ENCODE assay signal across 19 cellular contexts in genomic region chr5:179825655-179826182, GRCh38. TPM values are rescaled to one million over a fixed set of nuclear protein-coding genes. Genes with fewer than 3 reads are reported as not detected.
DNase-seq lines count a peak whose midpoint lies in the region; ATAC-seq and TF ChIP-seq lines count a peak whose summit lies in the region.
"Had no signal": no experiment of that assay in that cellular context is flagged by ENCODE, and none has a peak within 500 bp of the region (broad histone marks: within the 10 kb centered on the region; RNA-seq: fewer than 3 reads in every experiment).

No MANE protein-coding gene starts in this region.

- peak overlapping the region in 1 of 5 donors; percentile 16 for H3K9ac ChIP-seq in subcutaneous abdominal adipose tissue (ENCODE audit: low read length in 5 of 5)

- no peaks in the 10 kb centered on the region for H3K9me3 Mint-ChIP-seq in activated T-helper 1 cell treated with anti-CD3 and anti-CD28 coated beads, Interleukin-12 subunit alpha, Interleukin-12 subunit beta, Interleukin-2, Interleukin-4 antibody, amounts not matched to agents 30 ng/mL and 10 ng/mL and 1 ng/mL, durations not matched to agents 14 hours and 24 hours and 36 hours
- H3K9me3 Mint-ChIP-seq: activated B cell treated with CpG ODN at 0.5 μM for 24 hours had no signal

- DNase-seq in Right ventricle myocardium superior (peak; percentile 39), Right ventricle myocardium inferior (ENCODE audit: missing footprints) (no peak), T-helper 17 cell (no peak), kidney tubule cell (ENCODE audit: low spot score) (peak; percentile 39), GM20000 (ENCODE audit: low spot score) (no peak), OCI-LY7 (ENCODE audit: low spot score) (no peak)
- DNase-seq in activated T-helper 1 cell treated with anti-CD3 and anti-CD28 coated beads, Interleukin-12 subunit alpha, Interleukin-12 subunit beta, Interleukin-2, Interleukin-4 antibody, amounts not matched to agents 30 ng/mL and 10 ng/mL and 1 ng/mL, durations not matched to agents 14 hours and 24 hours and 36 hours (ENCODE audit: low spot score), result no peak
- DNase-seq: activated B cell treated with CpG ODN at 0.5 μM for 24 hours; AML-193; amygdala; EL; midbrain; NCI-H2081; NK-92 treated with Interleukin-12 subunit alpha and Interleukin-12 subunit beta, amount 100 ng/mL, for 24 hours; stimulated activated CD4-positive, alpha-beta T cell treated with anti-CD3 and anti-CD28 coated beads, Interleukin-2, amount 100 ng/mL, for 24 hours had no signal

- POLR2A ChIA-PET in OCI-LY7 (lab: Charles Lee), result interaction anchor here (0.6 kb wide), 2 partner anchors 121 to 1233 kb away, joined by 3 read pairs; no protein-coding TSS in a partner anchor

- H3K9me3 ChIP-seq in T-helper 17 cell (ENCODE audit: control insufficient read depth, low read length, poor library complexity, severe bottlenecking) (no peaks in the 10 kb centered on the region), subcutaneous abdominal adipose tissue (ENCODE audit: control insufficient read depth in 5 of 5, low read length in 5 of 5) (no peaks in the 10 kb centered on the region), OCI-LY7 (ENCODE audit: low read length) (no peaks in the 10 kb centered on the region)
- H3K9me3 ChIP-seq: vagina had no signal

- no peak overlapping the region for H3K4me2 ChIP-seq in OCI-LY7 (ENCODE audit: low read length)
- H3K4me2 ChIP-seq: GM23338 had no signal

- no TSS peak for BruUV-seq in OCI-LY7 (replicated peaks; lab: Mats Ljungman, UMichigan)

- peaks cover 17 to 66% (median 56%) of the 10 kb centered on the region in 5 donors for H3K4me1 ChIP-seq in subcutaneous abdominal adipose tissue (ENCODE audit: control insufficient read depth in 5 of 5, insufficient read depth in 5 of 5, low read length in 5 of 5)
- H3K4me1 ChIP-seq in OCI-LY7 (ENCODE audit: insufficient read depth, low read length, poor library complexity, severe bottlenecking), result peaks cover 8% of the 10 kb centered on the region

- H3K4me1 Mint-ChIP-seq in T-helper 17 cell, result peaks cover 25% of the 10 kb centered on the region
- peaks cover 33% of the 10 kb centered on the region for H3K4me1 Mint-ChIP-seq in activated T-helper 1 cell treated with anti-CD3 and anti-CD28 coated beads, Interleukin-12 subunit alpha, Interleukin-12 subunit beta, Interleukin-2, Interleukin-4 antibody, amounts not matched to agents 30 ng/mL and 10 ng/mL and 1 ng/mL, durations not matched to agents 14 hours and 24 hours and 36 hours (ENCODE audit: low read depth)

- no peak for TF ChIP-seq CTCF in GM20000 (IDR thresholded peaks at IDR 0.05; ENCODE audit: extremely low read depth, missing control alignments)
- no peak for TF ChIP-seq CTCF in OCI-LY7 (conservative IDR thresholded peaks at IDR 0.05; ENCODE audit: low read length)

- no peak for ATAC-seq in Right ventricle myocardium superior (ENCODE audit: poor library complexity)
- no peak for ATAC-seq in Right ventricle myocardium inferior
- no peak for ATAC-seq in T-helper 17 cell
- ATAC-seq: GM23338 had no signal

- peaks cover 4% of the 10 kb centered on the region; the same call in 1 of the 2 replicates for H4K20me1 ChIP-seq in OCI-LY7 (ENCODE audit: insufficient read depth, low read length)

- peaks cover 5% of the 10 kb centered on the region for H3K36me3 Mint-ChIP-seq in T-helper 17 cell (ENCODE audit: low read depth)
- H3K36me3 Mint-ChIP-seq in activated T-helper 1 cell treated with anti-CD3 and anti-CD28 coated beads, Interleukin-12 subunit alpha, Interleukin-12 subunit beta, Interleukin-2, Interleukin-4 antibody, amounts not matched to agents 30 ng/mL and 10 ng/mL and 1 ng/mL, durations not matched to agents 14 hours and 24 hours and 36 hours (ENCODE audit: low read depth), result peaks cover 44% of the 10 kb centered on the region

- H3K27ac Mint-ChIP-seq in T-helper 17 cell, result peak overlapping the region; percentile 90
- H3K27ac Mint-ChIP-seq in activated T-helper 1 cell treated with anti-CD3 and anti-CD28 coated beads, Interleukin-12 subunit alpha, Interleukin-12 subunit beta, Interleukin-2, Interleukin-4 antibody, amounts not matched to agents 30 ng/mL and 10 ng/mL and 1 ng/mL, durations not matched to agents 14 hours and 24 hours and 36 hours, result no peak overlapping the region
- H3K27ac Mint-ChIP-seq: activated B cell treated with CpG ODN at 0.5 μM for 24 hours, GM23338 had no signal

- peaks cover 22% of the 10 kb centered on the region; the same call in 1 of the 2 replicates for H3K79me2 ChIP-seq in OCI-LY7 (ENCODE audit: insufficient read depth, low read depth, low read length)

- H3K27me3 Mint-ChIP-seq in T-helper 17 cell, result no peaks in the 10 kb centered on the region
- no peaks in the 10 kb centered on the region for H3K27me3 Mint-ChIP-seq in activated T-helper 1 cell treated with anti-CD3 and anti-CD28 coated beads, Interleukin-12 subunit alpha, Interleukin-12 subunit beta, Interleukin-2, Interleukin-4 antibody, amounts not matched to agents 30 ng/mL and 10 ng/mL and 1 ng/mL, durations not matched to agents 14 hours and 24 hours and 36 hours (ENCODE audit: insufficient read depth)
- H3K27me3 Mint-ChIP-seq: activated B cell treated with CpG ODN at 0.5 μM for 24 hours had no signal

- H3K27ac ChIP-seq in subcutaneous abdominal adipose tissue (ENCODE audit: low read depth, low read length) (peak overlapping the region; percentile 100), OCI-LY7 (ENCODE audit: low read depth, low read length, poor library complexity, severe bottlenecking) (no peak overlapping the region)
- H3K27ac ChIP-seq: SK-N-MC, vagina had no signal

- H3K9me2 ChIP-seq in OCI-LY7 (ENCODE audit: insufficient read depth, low read length), result no peaks in the 10 kb centered on the region

- no peak overlapping the region for H2AFZ ChIP-seq in OCI-LY7 (ENCODE audit: low read length)
- H2AFZ ChIP-seq: GM23338 had no signal

- no peaks in the 10 kb centered on the region for H3K27me3 ChIP-seq in subcutaneous abdominal adipose tissue (ENCODE audit: control insufficient read depth in 5 of 5, insufficient read depth in 4 of 5, low read length in 5 of 5)
- H3K27me3 ChIP-seq: vagina had no signal

- H3K36me3 ChIP-seq in subcutaneous abdominal adipose tissue (ENCODE audit: control insufficient read depth in 5 of 5, insufficient read depth in 5 of 5, low read length in 5 of 5), result peaks cover 4 to 87% (median 78%) of the 10 kb centered on the region in 5 donors
- H3K36me3 ChIP-seq in OCI-LY7 (ENCODE audit: insufficient read depth, low read length), result peaks cover 78% of the 10 kb centered on the region

- intact Hi-C loops in Right ventricle myocardium superior (cut with DNase I), result no loop called here
- intact Hi-C loops in Right ventricle myocardium inferior (cut with DNase I), result no loop called here
- intact Hi-C loops in OCI-LY7 (cut with micrococcal nuclease; ENCODE audit: unreplicated experiment), result loop anchor here (10.0 kb wide), 1 partner anchor 669 kb away; the partner anchor contains the start of gene CNOT6
- intact Hi-C loops in activated T-helper 1 cell treated with anti-CD3 and anti-CD28 coated beads, Interleukin-12 subunit alpha, Interleukin-12 subunit beta, Interleukin-2, Interleukin-4 antibody, amounts not matched to agents 30 ng/mL and 10 ng/mL and 1 ng/mL, durations not matched to agents 14 hours and 24 hours and 36 hours (cut with micrococcal nuclease), result no loop called here

- peak overlapping the region; percentile 53 for H3K4me3 Mint-ChIP-seq in T-helper 17 cell
- H3K4me3 Mint-ChIP-seq in activated T-helper 1 cell treated with anti-CD3 and anti-CD28 coated beads, Interleukin-12 subunit alpha, Interleukin-12 subunit beta, Interleukin-2, Interleukin-4 antibody, amounts not matched to agents 30 ng/mL and 10 ng/mL and 1 ng/mL, durations not matched to agents 14 hours and 24 hours and 36 hours, result no peak overlapping the region
- H3K4me3 Mint-ChIP-seq: activated B cell treated with CpG ODN at 0.5 μM for 24 hours, GM23338 had no signal

- H3K4me3 ChIP-seq in subcutaneous abdominal adipose tissue (ENCODE audit: low read depth in 1 of 5, low read length in 5 of 5) (no peak overlapping the region), OCI-LY7 (ENCODE audit: low read depth, low read length, poor library complexity, severe bottlenecking) (no peak overlapping the region)
- H3K4me3 ChIP-seq: GM23338, SK-N-MC, vagina had no signal

- CTCF ChIA-PET in OCI-LY7 (lab: Charles Lee; ENCODE audit: unreplicated experiment), result no interaction called here

RNA-seq across cellular contexts. Expression of gene SQSTM1, which starts 5.0 kb away (rescaled TPM):
- total RNA-seq in Right ventricle myocardium superior (437 TPM), Right ventricle myocardium inferior (407 TPM), T-helper 17 cell (100 to 1,000 TPM; 446 to 548 TPM), OCI-LY7 (2022) (68.3 and 81.1 TPM in 2 replicates)
- 44.4 and 58.5 TPM in 2 replicates for total RNA-seq in OCI-LY7 (2014; rRNA removed; shearing (Covaris generic))
- total RNA-seq in activated T-helper 1 cell treated with anti-CD3 and anti-CD28 coated beads, Interleukin-12 subunit alpha, Interleukin-12 subunit beta, Interleukin-2, Interleukin-4 antibody, amounts not matched to agents 30 ng/mL and 10 ng/mL and 1 ng/mL, durations not matched to agents 14 hours and 24 hours and 36 hours, result 221 and 233 TPM in 2 replicates

RNA-seq across cellular contexts. Expression of gene MGAT4B, which starts 19.1 kb away (rescaled TPM):
- total RNA-seq in Right ventricle myocardium superior (93.3 TPM), Right ventricle myocardium inferior (98.9 TPM), T-helper 17 cell (100 to 1,000 TPM; 137 to 168 TPM), OCI-LY7 (2022) (90.2 and 96.5 TPM in 2 replicates)
- total RNA-seq in OCI-LY7 (2014; rRNA removed; shearing (Covaris generic)), result 58.8 and 61.1 TPM in 2 replicates
- 124 and 132 TPM in 2 replicates for total RNA-seq in activated T-helper 1 cell treated with anti-CD3 and anti-CD28 coated beads, Interleukin-12 subunit alpha, Interleukin-12 subunit beta, Interleukin-2, Interleukin-4 antibody, amounts not matched to agents 30 ng/mL and 10 ng/mL and 1 ng/mL, durations not matched to agents 14 hours and 24 hours and 36 hours

RNA-seq across cellular contexts. Expression of gene LTC4S, which starts 31.9 kb away (rescaled TPM):
- total RNA-seq in Right ventricle myocardium superior, result 7.6 TPM
- total RNA-seq in Right ventricle myocardium inferior, result 10.3 TPM
- total RNA-seq in T-helper 17 cell, result 1 to 10 TPM; 6.4 to 6.8 TPM
- 0.44 and 1.3 TPM in 2 replicates for total RNA-seq in OCI-LY7 (2014; rRNA removed; shearing (Covaris generic))
- 4.0 and 4.5 TPM in 2 replicates for total RNA-seq in OCI-LY7 (2022)
- 0.64 and 1.7 TPM in 2 replicates for total RNA-seq in activated T-helper 1 cell treated with anti-CD3 and anti-CD28 coated beads, Interleukin-12 subunit alpha, Interleukin-12 subunit beta, Interleukin-2, Interleukin-4 antibody, amounts not matched to agents 30 ng/mL and 10 ng/mL and 1 ng/mL, durations not matched to agents 14 hours and 24 hours and 36 hours

RNA-seq across cellular contexts. Expression of gene MRNIP, which starts 32.9 kb away (rescaled TPM):
- total RNA-seq in Right ventricle myocardium superior (12.1 TPM), Right ventricle myocardium inferior (12.2 TPM), T-helper 17 cell (10 to 100 TPM; 32.5 to 36.8 TPM), OCI-LY7 (2022) (70.5 and 76.5 TPM in 2 replicates)
- 76.2 and 78.7 TPM in 2 replicates for total RNA-seq in OCI-LY7 (2014; rRNA removed; shearing (Covaris generic))
- total RNA-seq in activated T-helper 1 cell treated with anti-CD3 and anti-CD28 coated beads, Interleukin-12 subunit alpha, Interleukin-12 subunit beta, Interleukin-2, Interleukin-4 antibody, amounts not matched to agents 30 ng/mL and 10 ng/mL and 1 ng/mL, durations not matched to agents 14 hours and 24 hours and 36 hours, result 24.6 and 26.3 TPM in 2 replicates

Comparison
In these comparisons a context has a peak if more than half of its experiments do, and no peak if none do; other contexts are left out.
1. DNase-seq: peak in Right ventricle myocardium superior (single experiment) and kidney tubule cell (single experiment); none in Right ventricle myocardium inferior (single experiment), T-helper 17 cell (0 of 3), GM20000 (single experiment), OCI-LY7 (single experiment) and activated T-helper 1 cell treated with anti-CD3 and anti-CD28 coated beads, Interleukin-12 subunit alpha, Interleukin-12 subunit beta, Interleukin-2, Interleukin-4 antibody, amounts not matched to agents 30 ng/mL and 10 ng/mL and 1 ng/mL, durations not matched to agents 14 hours and 24 hours and 36 hours (single experiment).